Comparison of ENCODE assay signal across 1 cellular context in genomic region chr20:31679357-31680285, GRCh38.
A peak's percentile ranks its signal among the peaks of the same experiment; 100 is the strongest.
TF ChIP-seq lines count a peak whose summit lies in the region.

No MANE protein-coding gene starts in this region.

TF ChIP-seq in HepG2, 621 proteins besides CTCF, POLR2A, EP300 and RAD21 (continued from another document):
- TF ChIP-seq ZBTB49 (CRISPR knock-in tag; IDR thresholded peaks at IDR 0.05; ENCODE audit: borderline replicate concordance) (no peak), POGZ (CRISPR knock-in tag; IDR thresholded peaks at IDR 0.05) (no peak), RFXANK (CRISPR knock-in tag; IDR thresholded peaks at IDR 0.05) (0 out of 2 replicates have a peak, but pooled peaks have one; percentile 73), SRY (CRISPR knock-in tag; IDR thresholded peaks at IDR 0.05) (0 out of 2 replicates have a peak, but pooled peaks have one; percentile 51), FOXJ3 (CRISPR knock-in tag; IDR thresholded peaks at IDR 0.05; ENCODE audit: borderline replicate concordance) (0 out of 2 replicates have a peak, but pooled peaks have one; percentile 50), KDM6A (CRISPR knock-in tag; IDR thresholded peaks at IDR 0.05; ENCODE audit: low read depth) (peak; percentile 16; the same call in 1 of the 2 replicates), ZFP91 (CRISPR knock-in tag; IDR thresholded peaks at IDR 0.05; ENCODE audit: borderline replicate concordance) (peak; percentile 25), HDAC6 (IDR thresholded peaks at IDR 0.05; ENCODE audit: low read depth, low read length) (no peak), ZNF614 (CRISPR knock-in tag; IDR thresholded peaks at IDR 0.05; ENCODE audit: borderline replicate concordance) (peak; percentile 5; the same call in 1 of the 2 replicates), RCOR2 (CRISPR knock-in tag; IDR thresholded peaks at IDR 0.05) (peak; percentile 50; the same call in 1 of the 2 replicates), SALL1 (CRISPR knock-in tag; IDR thresholded peaks at IDR 0.05) (peak; percentile 73; the same call in 1 of the 2 replicates), ZFX (CRISPR knock-in tag; IDR thresholded peaks at IDR 0.05; ENCODE audit: low read depth) (peak; percentile 68), ZNF232 (CRISPR knock-in tag; IDR thresholded peaks at IDR 0.05; ENCODE audit: borderline replicate concordance) (peak; percentile 42; the same call in 1 of the 2 replicates), TBP (CRISPR knock-in tag; IDR thresholded peaks at IDR 0.05) (no peak), MAFG (CRISPR knock-in tag; IDR thresholded peaks at IDR 0.05) (no peak), NCOA5 (CRISPR knock-in tag; IDR thresholded peaks at IDR 0.05) (no peak), RXRB (CRISPR knock-in tag; IDR thresholded peaks at IDR 0.05; ENCODE audit: borderline replicate concordance) (peak; percentile 51; the same call in 1 of the 2 replicates), RBM22 (optimal IDR thresholded peaks at IDR 0.05; ENCODE audit: low read length) (peak; percentile 41), ZSCAN9 (CRISPR knock-in tag; IDR thresholded peaks at IDR 0.05; ENCODE audit: borderline replicate concordance) (peak; percentile 48; the same call in 1 of the 2 replicates), ZNF572 (CRISPR knock-in tag; IDR thresholded peaks at IDR 0.05) (peak; percentile 93), CCDC6 (CRISPR knock-in tag; IDR thresholded peaks at IDR 0.05) (no peak; the same call in 1 of the 2 replicates)
- TF ChIP-seq, protein P1, sequence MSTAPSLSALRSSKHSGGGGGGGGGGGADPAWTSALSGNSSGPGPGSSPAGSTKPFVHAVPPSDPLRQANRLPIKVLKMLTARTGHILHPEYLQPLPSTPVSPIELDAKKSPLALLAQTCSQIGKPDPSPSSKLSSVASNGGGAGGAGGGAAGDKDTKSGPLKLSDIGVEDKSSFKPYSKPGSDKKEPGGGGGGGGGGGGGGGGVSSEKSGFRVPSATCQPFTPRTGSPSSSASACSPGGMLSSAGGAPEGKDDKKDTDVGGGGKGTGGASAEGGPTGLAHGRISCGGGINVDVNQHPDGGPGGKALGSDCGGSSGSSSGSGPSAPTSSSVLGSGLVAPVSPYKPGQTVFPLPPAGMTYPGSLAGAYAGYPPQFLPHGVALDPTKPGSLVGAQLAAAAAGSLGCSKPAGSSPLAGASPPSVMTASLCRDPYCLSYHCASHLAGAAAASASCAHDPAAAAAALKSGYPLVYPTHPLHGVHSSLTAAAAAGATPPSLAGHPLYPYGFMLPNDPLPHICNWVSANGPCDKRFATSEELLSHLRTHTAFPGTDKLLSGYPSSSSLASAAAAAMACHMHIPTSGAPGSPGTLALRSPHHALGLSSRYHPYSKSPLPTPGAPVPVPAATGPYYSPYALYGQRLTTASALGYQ (CRISPR knock-in tag; IDR thresholded peaks at IDR 0.05): 0 out of 2 replicates have a peak, but pooled peaks have one; percentile 19
